Comparison of ENCODE assay signal across 12 cellular contexts in genomic region chr10:133422821-133423771, GRCh38. TPM values are rescaled to one million over a fixed set of nuclear protein-coding genes. Genes with fewer than 3 reads are reported as not detected.
DNase-seq lines count a peak whose midpoint lies in the region; ATAC-seq, FAIRE-seq and TF ChIP-seq lines count a peak whose summit lies in the region.
"Had no signal": no experiment of that assay in that cellular context is flagged by ENCODE, and none has a peak within 500 bp of the region (broad histone marks: within the 10 kb centered on the region; RNA-seq: fewer than 3 reads in every experiment).

No MANE protein-coding gene starts in this region.

- H2AFZ ChIP-seq in H1 (ENCODE audit: low read length), result no peak overlapping the region

- H2BK120ac ChIP-seq in H1 (replicated peaks; ENCODE audit: low read depth, low read length), result no peak overlapping the region

- POLR2A ChIA-PET in CD4-positive, alpha-beta T cell (lab: Charles Lee), result no interaction called here
- POLR2A ChIA-PET in H1 (lab: Charles Lee; ENCODE audit: partially characterized antibody), result interaction anchor here (0.7 to 1.5 kb wide), 5 partner anchors 29 to 109 kb away, joined by 3 to 4 read pairs (median 3); partner anchors contain the start of genes MTG1, PAOX and PRAP1

- no peak overlapping the region for H2AK5ac ChIP-seq in H1 (ENCODE audit: low read depth, low read length)

- CTCF ChIA-PET in CD4-positive, alpha-beta T cell (lab: Charles Lee), result no interaction called here
- CTCF ChIA-PET in H1 (lab: Charles Lee; ENCODE audit: partially characterized antibody), result no interaction called here

- peak in 1 of 10 experiments; percentile 32 for DNase-seq in CD4-positive, alpha-beta T cell
- DNase-seq in H1 (ENCODE audit: low read depth in 1 of 2, low spot score in 2 of 2), result peak in 1 of 2 experiments; percentile 63
- DNase-seq in DMS53 treated with DMSO at 0.1 percent for 48 hours (lab: John Stamatoyannopoulos, UW; ENCODE audit: unreplicated experiment), result no peak
- DNase-seq in NCI-H510A (lab: John Stamatoyannopoulos, UW), result no peak
- DNase-seq in activated CD4-positive, CD25-positive, alpha-beta regulatory T cell treated with anti-CD3 and anti-CD28 coated beads, Interleukin-2, amount 50 U/mL, for 72 hours, result no peak
- DNase-seq: NCI-H2227 treated with DMSO at 0.1 percent for 48 hours, T-helper 9 cell had no signal

- H3K14ac ChIP-seq in H1 (ENCODE audit: insufficient read length), result no peak overlapping the region

- no peak for TF ChIP-seq CTCF in CD4-positive, alpha-beta T cell (IDR thresholded peaks at IDR 0.05)
- no peak for TF ChIP-seq CTCF in H1 (IDR thresholded peaks at IDR 0.05; ENCODE audit: control extremely low read depth in 1 of 3, insufficient read depth in 1 of 3, low read depth in 1 of 3, low read length in 3 of 3)
- TF ChIP-seq CTCF in nephron (IDR thresholded peaks at IDR 0.05; ENCODE audit: unreplicated experiment in 3 of 3), result no peak

- H3K79me2 ChIP-seq in H1 (ENCODE audit: control insufficient read depth in 1 of 2, insufficient read depth in 2 of 2, low read length in 2 of 2), result no peaks in the 10 kb centered on the region

- H3K79me1 ChIP-seq in H1 (ENCODE audit: low read depth, low read length), result no peaks in the 10 kb centered on the region

- H4K20me1 ChIP-seq in H1 (replicated peaks in 1 of 2; ENCODE audit: control insufficient read depth in 1 of 2, insufficient read depth in 2 of 2, low read length in 2 of 2), result peaks cover 5 to 22% of the 10 kb centered on the region in 2 experiments

- H4K5ac ChIP-seq in H1 (ENCODE audit: insufficient read length, low read depth, low read length), result no peak overlapping the region

- H3K4me3 ChIP-seq in HUES64 (ENCODE audit: low read length) (peak overlapping the region; percentile 34), H1 (ENCODE audit: extremely low read depth in 1 of 4, insufficient read depth in 2 of 4, low read depth in 3 of 4, low read length in 4 of 4) (peak overlapping the region in 1 of 4 experiments; percentile 49; a peak in 3 of 8 replicates)
- H3K4me3 ChIP-seq: adrenal gland had no signal

- 0 out of 2 replicates have a peak overlapping the region, but pooled peaks have one; percentile 25 for H4K8ac ChIP-seq in H1 (ENCODE audit: extremely low read depth, insufficient read depth, low read length)

- H3K27me3 ChIP-seq in CD4-positive, alpha-beta T cell (ENCODE audit: control insufficient read depth, insufficient read depth, low read length), result peaks cover 6% of the 10 kb centered on the region
- H3K27me3 ChIP-seq in HUES64 (ENCODE audit: insufficient read depth, low read length) (peaks cover 18% of the 10 kb centered on the region), H1 (replicated peaks in 1 of 4; ENCODE audit: control insufficient read depth in 3 of 4, extremely low read depth in 1 of 4, insufficient read depth in 3 of 4, low read length in 3 of 4) (peaks cover 0 to 8% (median under 1%) of the 10 kb centered on the region in 4 experiments; a peak in 3 of 7 replicates)
- H3K27me3 ChIP-seq: adrenal gland had no signal

- no peak overlapping the region for H3K23ac ChIP-seq in H1 (ENCODE audit: insufficient read length)

- WGBS in HUES64, result 23% methylated on average over 88 of the region's 88 CpGs
- WGBS in H1 (ENCODE audit: extremely low coverage in 1 of 2, insufficient coverage in 1 of 2, insufficient read length in 1 of 2, insufficient replicate concordance in 2 of 2, low coverage in 1 of 2, low lambda C conversion rate in 2 of 2, missing lambda C conversion rate in 1 of 2), 2 experiments, result 48% methylated on average over 20 of the region's 88 CpGs; no CpG with 5 or more reads in 1 of the 2 experiments

- 0 out of 2 replicates have a peak, but pooled peaks cover 10% of the 10 kb centered on the region for H3K36me3 ChIP-seq in HUES64 (ENCODE audit: insufficient read depth, low read length)
- H3K36me3 ChIP-seq in H1 (ENCODE audit: control insufficient read depth in 2 of 4, insufficient read depth in 4 of 4, low read length in 3 of 4), result peaks cover 0 to 4% (median 0%) of the 10 kb centered on the region in 4 experiments; a peak in 1 of 8 replicates

- H2BK20ac ChIP-seq in H1 (ENCODE audit: low read length), result no peak overlapping the region

- no peak for TF ChIP-seq POLR2A in H1 (IDR thresholded peaks at IDR 0.05; ENCODE audit: control extremely low read depth in 1 of 2, low read depth in 2 of 2, low read length in 2 of 2)

- H3K4ac ChIP-seq in H1 (replicated peaks; ENCODE audit: insufficient read length, low read depth, low read length), result no peak overlapping the region

- no peak for TF ChIP-seq EP300 in H1 (IDR thresholded peaks at IDR 0.05; ENCODE audit: borderline replicate concordance in 1 of 2, low read depth in 2 of 2, low read length in 2 of 2)

- H3K4me2 ChIP-seq in H1 (ENCODE audit: insufficient read depth in 1 of 2, low read depth in 2 of 2, low read length in 2 of 2), result peak overlapping the region; percentile 35 to 65

- H3K27me3 Mint-ChIP-seq in CD4-positive, alpha-beta T cell, result no peaks in the 10 kb centered on the region
- peaks cover 6% of the 10 kb centered on the region for H3K27me3 Mint-ChIP-seq in nephron (ENCODE audit: low read depth)

- no peak overlapping the region for H2BK15ac ChIP-seq in H1 (ENCODE audit: low read length)

- peaks cover 26% of the 10 kb centered on the region for H3K36me3 Mint-ChIP-seq in CD4-positive, alpha-beta T cell (ENCODE audit: low read depth)
- peaks cover 15% of the 10 kb centered on the region for H3K36me3 Mint-ChIP-seq in nephron (ENCODE audit: low read depth)

- H2BK5ac ChIP-seq in H1 (ENCODE audit: low read depth, low read length), result no peak overlapping the region

- TF ChIP-seq RAD21 in H1 (IDR thresholded peaks at IDR 0.05 in 1 of 2, conservative IDR thresholded peaks at IDR 0.05 in 1 of 2; ENCODE audit: low read depth in 2 of 2, low read length in 2 of 2), result no peak

- peak; percentile 32 for ATAC-seq in CD4-positive, alpha-beta T cell (ENCODE audit: poor library complexity)
- ATAC-seq in GM18868 (IDR thresholded peaks at IDR 0.05; ENCODE audit: unreplicated experiment), result no peak

- no peaks in the 10 kb centered on the region for H3K4me1 Mint-ChIP-seq in CD4-positive, alpha-beta T cell (ENCODE audit: low read depth)
- H3K4me1 Mint-ChIP-seq in nephron, result no peaks in the 10 kb centered on the region

- no peak overlapping the region for H3K9ac ChIP-seq in HUES64 (ENCODE audit: low read depth, low read length)
- H3K9ac ChIP-seq in H1 (replicated peaks in 1 of 4; ENCODE audit: extremely low read depth in 1 of 4, low read depth in 3 of 4, low read length in 3 of 4), result no peak overlapping the region

- H3K4me1 ChIP-seq in HUES64 (ENCODE audit: insufficient read depth, low read length) (no peaks in the 10 kb centered on the region), H1 (replicated peaks in 1 of 4; ENCODE audit: control insufficient read depth in 3 of 4, insufficient read depth in 4 of 4, low read length in 3 of 4) (peaks cover 0 to 6% (median 0%) of the 10 kb centered on the region in 4 experiments; a peak in 2 of 7 replicates)

- no peak overlapping the region for H4K91ac ChIP-seq in H1 (replicated peaks; ENCODE audit: insufficient read length, low read length)

- intact Hi-C loops in CD4-positive, alpha-beta T cell (cut with DNase I, micrococcal nuclease), result no loop called here

- H2BK12ac ChIP-seq in H1 (ENCODE audit: low read depth, low read length), result no peak overlapping the region

- no peak overlapping the region for H3K18ac ChIP-seq in H1 (ENCODE audit: extremely low read depth, low read length)

- FAIRE-seq in H1 (lab: Jason Lieb, UNC), result no peak

- H3K56ac ChIP-seq in H1 (replicated peaks; ENCODE audit: insufficient read length, low read depth, low read length), result no peak overlapping the region

- no peaks in the 10 kb centered on the region for H3K9me3 ChIP-seq in CD4-positive, alpha-beta T cell (ENCODE audit: control insufficient read depth, low read length)
- H3K9me3 ChIP-seq in HUES64 (ENCODE audit: insufficient read depth, low read depth, low read length) (no peaks in the 10 kb centered on the region), H1 (ENCODE audit: insufficient read depth in 2 of 2, low read depth in 1 of 2, low read length in 1 of 2) (peaks cover 0 to 3% of the 10 kb centered on the region in 2 experiments; a peak in 1 of 4 replicates)
- H3K9me3 ChIP-seq: adrenal gland, neutrophil had no signal

- H3K9me3 Mint-ChIP-seq in CD4-positive, alpha-beta T cell, result no peaks in the 10 kb centered on the region
- no peaks in the 10 kb centered on the region for H3K9me3 Mint-ChIP-seq in nephron

- peak overlapping the region; percentile 25 for H3K4me3 Mint-ChIP-seq in CD4-positive, alpha-beta T cell
- peak overlapping the region; percentile 65 to 74 (median 73) for H3K4me3 Mint-ChIP-seq in nephron

- H3K27ac ChIP-seq in CD4-positive, alpha-beta T cell (ENCODE audit: low read depth, low read length), result no peak overlapping the region
- H3K27ac ChIP-seq in HUES64 (ENCODE audit: low read depth, low read length), result no peak overlapping the region
- H3K27ac ChIP-seq in H1 (ENCODE audit: low read depth, low read length), result no peak overlapping the region
- H3K27ac ChIP-seq: adrenal gland, neutrophil had no signal

- H3K27ac Mint-ChIP-seq in CD4-positive, alpha-beta T cell, result no peak overlapping the region
- no peak overlapping the region for H3K27ac Mint-ChIP-seq in nephron

- H3K23me2 ChIP-seq in H1 (ENCODE audit: low read depth, low read length), result peaks cover 3% of the 10 kb centered on the region; the same call in 1 of the 2 replicates

RNA-seq across cellular contexts. Expression of gene SPRN, which starts 1.3 kb away (rescaled TPM):
- total RNA-seq in CD4-positive, alpha-beta T cell, result not detected
- not detected for polyA plus RNA-seq in HUES64 (2013, experiment 1 of 2)
- 0.13 TPM for polyA plus RNA-seq in HUES64 (2013, experiment 2 of 2)
- 0.24 and 0.42 TPM in 2 replicates for total RNA-seq in H1 (2021; fragmentation: NEBNext Ultra II Directional; extraction: Animal tissue kit (Norgen Biotek cat#: 25700))
- polyA plus RNA-seq in H1 (2011; rRNA removed), result 0.23 and 0.30 TPM in 2 replicates
- 0.14 TPM for polyA plus RNA-seq in H1 (2011; cell fraction: cytosol; rRNA removed)
- 0.16 TPM for polyA plus RNA-seq in H1 (2011; cell fraction: nucleus; rRNA removed)
- polyA plus RNA-seq in H1 (2012, experiment 1 of 2), result 1.5 to 2.9 TPM (median 1.9 TPM) in 4 replicates
- 1.6 TPM for polyA plus RNA-seq in H1 (2012, experiment 2 of 2)
- polyA plus RNA-seq in H1 (2013, experiment 1 of 2), result 0.22 TPM
- polyA plus RNA-seq in H1 (2013, experiment 2 of 2), result 0.29 TPM
- polyA minus RNA-seq in H1 (2011; rRNA and poly(A)+ RNA removed), result 0.09 and 0.29 TPM in 2 replicates
- not detected for polyA minus RNA-seq in H1 (2011; cell fraction: cytosol; rRNA and poly(A)+ RNA removed)
- polyA minus RNA-seq in H1 (2011; cell fraction: nucleus; rRNA and poly(A)+ RNA removed), result 0.60 TPM

RNA-seq across cellular contexts. Expression of gene MTG1, which starts 29.1 kb away (rescaled TPM):
- 10 to 100 TPM; 28.5 to 34.9 TPM for total RNA-seq in CD4-positive, alpha-beta T cell
- polyA plus RNA-seq in HUES64 (2013, experiment 1 of 2), result 49.5 TPM
- polyA plus RNA-seq in HUES64 (2013, experiment 2 of 2), result 38.2 TPM
- total RNA-seq in H1 (2021; fragmentation: NEBNext Ultra II Directional; extraction: Animal tissue kit (Norgen Biotek cat#: 25700)), result 56.6 and 57.8 TPM in 2 replicates
- 81.6 and 97.2 TPM in 2 replicates for polyA plus RNA-seq in H1 (2011; rRNA removed)
- 119 TPM for polyA plus RNA-seq in H1 (2011; cell fraction: cytosol; rRNA removed)
- polyA plus RNA-seq in H1 (2011; cell fraction: nucleus; rRNA removed), result 159 TPM
- polyA plus RNA-seq in H1 (2012, experiment 1 of 2), result 58.2 to 80.0 TPM (median 65.1 TPM) in 4 replicates
- polyA plus RNA-seq in H1 (2012, experiment 2 of 2), result 65.0 TPM
- polyA plus RNA-seq in H1 (2013, experiment 1 of 2), result 49.7 TPM
- 44.0 TPM for polyA plus RNA-seq in H1 (2013, experiment 2 of 2)
- 52.2 and 67.8 TPM in 2 replicates for polyA minus RNA-seq in H1 (2011; rRNA and poly(A)+ RNA removed)
- 40.6 TPM for polyA minus RNA-seq in H1 (2011; cell fraction: cytosol; rRNA and poly(A)+ RNA removed)
- 52.3 TPM for polyA minus RNA-seq in H1 (2011; cell fraction: nucleus; rRNA and poly(A)+ RNA removed)

RNA-seq across cellular contexts. Expression of gene SCART1, which starts 30.6 kb away (rescaled TPM):
- total RNA-seq in CD4-positive, alpha-beta T cell, result 1 to 10 TPM; 5.0 to 5.2 TPM
- 0.40 TPM for polyA plus RNA-seq in HUES64 (2013, experiment 1 of 2)
- polyA plus RNA-seq in HUES64 (2013, experiment 2 of 2), result 0.13 TPM
- total RNA-seq in H1 (2021; fragmentation: NEBNext Ultra II Directional; extraction: Animal tissue kit (Norgen Biotek cat#: 25700)), result 0.10 and 0.19 TPM in 2 replicates
- 0.14 and 0.22 TPM in 2 replicates for polyA plus RNA-seq in H1 (2011; rRNA removed)
- 0.19 TPM for polyA plus RNA-seq in H1 (2011; cell fraction: cytosol; rRNA removed)
- 1.9 TPM for polyA plus RNA-seq in H1 (2011; cell fraction: nucleus; rRNA removed)
- 0.18 to 0.29 TPM (median 0.23 TPM) in 4 replicates for polyA plus RNA-seq in H1 (2012, experiment 1 of 2)
- polyA plus RNA-seq in H1 (2012, experiment 2 of 2), result not detected
- polyA plus RNA-seq in H1 (2013, experiment 1 of 2), result 0.02 TPM
- 0.06 TPM for polyA plus RNA-seq in H1 (2013, experiment 2 of 2)
- 1.1 and 1.7 TPM in 2 replicates for polyA minus RNA-seq in H1 (2011; rRNA and poly(A)+ RNA removed)
- 0.29 TPM for polyA minus RNA-seq in H1 (2011; cell fraction: cytosol; rRNA and poly(A)+ RNA removed)
- polyA minus RNA-seq in H1 (2011; cell fraction: nucleus; rRNA and poly(A)+ RNA removed), result 2.1 TPM

RNA-seq across cellular contexts. Expression of gene PAOX, which starts 44.0 kb away (rescaled TPM):
- 1 to 10 TPM; 1.9 to 2.6 TPM for total RNA-seq in CD4-positive, alpha-beta T cell
- 2.7 TPM for polyA plus RNA-seq in HUES64 (2013, experiment 1 of 2)
- polyA plus RNA-seq in HUES64 (2013, experiment 2 of 2), result 3.4 TPM
- total RNA-seq in H1 (2021; fragmentation: NEBNext Ultra II Directional; extraction: Animal tissue kit (Norgen Biotek cat#: 25700)), result 4.2 and 4.3 TPM in 2 replicates
- polyA plus RNA-seq in H1 (2011; rRNA removed), result 3.7 and 6.5 TPM in 2 replicates
- 4.5 TPM for polyA plus RNA-seq in H1 (2011; cell fraction: cytosol; rRNA removed)
- polyA plus RNA-seq in H1 (2011; cell fraction: nucleus; rRNA removed), result 7.1 TPM
- polyA plus RNA-seq in H1 (2012, experiment 1 of 2), result 3.9 to 5.0 TPM (median 4.5 TPM) in 4 replicates
- 4.7 TPM for polyA plus RNA-seq in H1 (2012, experiment 2 of 2)
- 2.6 TPM for polyA plus RNA-seq in H1 (2013, experiment 1 of 2)
- 2.5 TPM for polyA plus RNA-seq in H1 (2013, experiment 2 of 2)
- 2.3 and 2.9 TPM in 2 replicates for polyA minus RNA-seq in H1 (2011; rRNA and poly(A)+ RNA removed)
- 2.6 TPM for polyA minus RNA-seq in H1 (2011; cell fraction: cytosol; rRNA and poly(A)+ RNA removed)
- 3.4 TPM for polyA minus RNA-seq in H1 (2011; cell fraction: nucleus; rRNA and poly(A)+ RNA removed)

RNA-seq across cellular contexts. Expression of gene ECHS1, which starts 49.9 kb away (rescaled TPM):
- 1 to 10 TPM; 7.6 to 8.3 TPM for total RNA-seq in CD4-positive, alpha-beta T cell
- polyA plus RNA-seq in HUES64 (2013, experiment 1 of 2), result 101 TPM
- polyA plus RNA-seq in HUES64 (2013, experiment 2 of 2), result 95.3 TPM
- total RNA-seq in H1 (2021; fragmentation: NEBNext Ultra II Directional; extraction: Animal tissue kit (Norgen Biotek cat#: 25700)), result 101 and 108 TPM in 2 replicates
- polyA plus RNA-seq in H1 (2011; rRNA removed), result 41.7 and 52.2 TPM in 2 replicates
- 45.6 TPM for polyA plus RNA-seq in H1 (2011; cell fraction: cytosol; rRNA removed)
- 57.4 TPM for polyA plus RNA-seq in H1 (2011; cell fraction: nucleus; rRNA removed)
- polyA plus RNA-seq in H1 (2012, experiment 1 of 2), result 89.7 to 117 TPM (median 107 TPM) in 4 replicates
- 170 TPM for polyA plus RNA-seq in H1 (2012, experiment 2 of 2)
- 78.8 TPM for polyA plus RNA-seq in H1 (2013, experiment 1 of 2)
- polyA plus RNA-seq in H1 (2013, experiment 2 of 2), result 83.3 TPM
- 23.2 and 29.4 TPM in 2 replicates for polyA minus RNA-seq in H1 (2011; rRNA and poly(A)+ RNA removed)
- 33.2 TPM for polyA minus RNA-seq in H1 (2011; cell fraction: cytosol; rRNA and poly(A)+ RNA removed)
- polyA minus RNA-seq in H1 (2011; cell fraction: nucleus; rRNA and poly(A)+ RNA removed), result 10.3 TPM
